ENCODE assay signal across 8 cellular contexts in the genomic region with DNA sequence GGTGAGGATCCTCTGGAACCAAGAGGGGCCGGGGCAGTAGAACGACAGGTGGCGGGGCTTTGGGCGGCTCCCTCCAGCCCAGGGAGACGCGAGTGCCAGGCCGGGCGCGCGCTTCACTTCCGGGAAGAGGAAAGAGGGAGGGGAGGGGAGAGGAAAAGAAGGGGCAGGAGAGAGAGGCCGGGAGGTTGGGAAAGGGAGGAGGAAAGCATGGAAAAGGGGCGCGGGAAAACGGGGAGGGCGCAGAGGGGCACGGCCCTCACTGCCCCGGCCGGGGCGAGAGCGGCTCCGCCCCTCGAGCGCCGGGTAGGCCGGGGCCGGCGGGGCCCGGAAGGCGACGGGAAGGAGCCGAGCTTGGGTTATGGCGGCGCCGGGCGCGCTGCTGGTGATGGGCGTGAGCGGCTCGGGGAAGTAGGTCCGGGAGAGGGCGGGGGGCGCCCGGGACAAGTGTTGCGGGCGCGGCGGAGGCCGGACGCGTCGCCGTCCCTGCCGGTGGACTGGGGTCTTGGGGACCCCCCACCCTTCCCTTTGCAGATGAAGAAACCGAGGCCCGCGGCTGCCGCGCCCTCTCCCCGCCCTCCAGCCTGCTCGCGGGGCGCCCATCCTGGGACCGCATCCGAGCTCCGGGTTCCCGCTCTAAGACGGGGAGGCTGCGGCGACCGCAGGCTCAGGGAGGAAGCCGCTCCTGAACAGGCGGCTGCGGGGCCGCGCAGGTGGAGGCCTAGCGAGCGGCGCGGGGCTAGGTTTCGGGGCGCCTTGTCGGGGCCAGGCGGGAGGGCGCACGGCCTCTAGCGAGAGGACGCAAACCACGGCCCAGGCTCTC. TPM values are rescaled to one million over a fixed set of nuclear protein-coding genes. Genes with fewer than 3 reads are reported as not detected.
A peak's percentile ranks its signal among the peaks of the same experiment; 100 is the strongest.
DNase-seq lines count a peak whose midpoint lies in the region; ATAC-seq, FAIRE-seq and TF ChIP-seq lines count a peak whose summit lies in the region.

IDNK (plus strand) TSS at position 330 of the 820 bp plus-strand sequence; CDS start at position 359, 29 bp downstream.

- TF ChIP-seq CTCF in thoracic aorta (IDR thresholded peaks at IDR 0.05) = no peak

- DNase-seq in DMS114 treated with DMSO at 0.1 percent for 48 hours (lab: John Stamatoyannopoulos, UW; ENCODE audit: unreplicated experiment) (peak; percentile 13), HT1080 (ENCODE audit: low read depth) (peak; percentile 68), RPMI8226 (peak; percentile 55), frontal cortex (ENCODE audit: low spot score in 2 of 2) (peak; percentile 62 to 63), nucleus accumbens (lab: John Stamatoyannopoulos, UW) (peak in 51 of 56 donors; percentile 19 to 85 (median 67)), thoracic aorta (ENCODE audit: low spot score) (no peak)
- DNase-seq in activated naive CD4-positive, alpha-beta T cell (lab: John Stamatoyannopoulos, UW) = peak; percentile 38 to 60 (median 44)

- H3K4me3 ChIP-seq in thoracic aorta = peak within 1 kb of the TSS; percentile 82

- H3K9me3 ChIP-seq in thoracic aorta = no peaks in the 10 kb centered on the region

- peak within 1 kb of the TSS; percentile 75 to 83 for H3K27ac ChIP-seq in thoracic aorta

- H3K27me3 ChIP-seq in thoracic aorta (replicated peaks; ENCODE audit: insufficient read depth) = no peaks in the 10 kb centered on the region

- FAIRE-seq in frontal cortex (lab: Jason Lieb, UNC) = no peak

- peaks cover 4% of the 10 kb centered on the region for H3K36me3 ChIP-seq in thoracic aorta

- peaks cover 0 to 9% of the 10 kb centered on the region in 2 donors for H3K4me1 ChIP-seq in thoracic aorta (ENCODE audit: control insufficient read depth in 1 of 2, low read depth in 2 of 2)

- peak; percentile 74 for ATAC-seq in GM21367 (IDR thresholded peaks at IDR 0.05; ENCODE audit: unreplicated experiment)
- ATAC-seq in thoracic aorta (ENCODE audit: insufficient number of reproducible peaks, low FRiP score, low read depth) = peak; percentile 78

RNA-seq across cellular contexts. Expression of gene IDNK, which starts in this region (rescaled TPM):
- 2.2 and 2.4 TPM in 2 replicates for total RNA-seq in HT1080 (2014; rRNA removed; shearing (Covaris generic))
- 2.9 and 3.8 TPM in 2 replicates for polyA plus RNA-seq in HT1080 (2015; cell fraction: cytosol; rRNA removed)
- 6.0 and 7.2 TPM in 2 replicates for polyA plus RNA-seq in HT1080 (2015; cell fraction: nucleus; rRNA removed)
- total RNA-seq in frontal cortex = 6.5 TPM
- total RNA-seq in thoracic aorta = 1 to 10 TPM; 1.4 to 2.1 TPM
